In genomic region chr2:58428286-58428552, GRCh38 we compare ENCODE assay signal across 8 cellular contexts.
DNase-seq lines count a peak whose midpoint lies in the region; ATAC-seq and TF ChIP-seq lines count a peak whose summit lies in the region.

No MANE protein-coding gene starts in this region.

- H2AFZ ChIP-seq in OCI-LY3 (ENCODE audit: low read depth, low read length), result no peak overlapping the region

- TF ChIP-seq CTCF in OCI-LY3 (IDR thresholded peaks at IDR 0.05; ENCODE audit: low read depth, low read length), result no peak

- H3K9ac ChIP-seq in OCI-LY3 (ENCODE audit: low read length), result peak overlapping the region; percentile 47
- H3K9ac ChIP-seq in rectal smooth muscle tissue (ENCODE audit: low read length), result no peak overlapping the region

- no peaks in the 10 kb centered on the region for H3K79me2 ChIP-seq in OCI-LY3 (ENCODE audit: low read length)

- H3K27me3 ChIP-seq in OCI-LY3 (ENCODE audit: low read depth, low read length) (no peaks in the 10 kb centered on the region; the same call in 1 of the 2 replicates), rectal smooth muscle tissue (ENCODE audit: control insufficient read depth, insufficient read depth, low read length) (no peaks in the 10 kb centered on the region)

- H3K36me3 ChIP-seq in OCI-LY3 (replicated peaks; ENCODE audit: low read depth, low read length), result no peaks in the 10 kb centered on the region
- H3K36me3 ChIP-seq in rectal smooth muscle tissue (ENCODE audit: control insufficient read depth, insufficient read depth, low read length), result no peaks in the 10 kb centered on the region

- H3K4me1 ChIP-seq in OCI-LY3 (ENCODE audit: low read length) (no peaks in the 10 kb centered on the region), rectal smooth muscle tissue (ENCODE audit: control insufficient read depth, insufficient read depth, low read length) (no peaks in the 10 kb centered on the region)

- H3K4me3 ChIP-seq in OCI-LY3 (ENCODE audit: low read length) (peak overlapping the region; percentile 74), rectal smooth muscle tissue (ENCODE audit: low read length) (peak overlapping the region; percentile 58)

- peak; percentile 55 for ATAC-seq in HG02759 (IDR thresholded peaks at IDR 0.05; ENCODE audit: unreplicated experiment)

- no peak overlapping the region for H3K27ac ChIP-seq in OCI-LY3 (ENCODE audit: low read length)
- no peak overlapping the region for H3K27ac ChIP-seq in rectal smooth muscle tissue (ENCODE audit: low read depth, low read length)

- no peaks in the 10 kb centered on the region for H3K9me3 ChIP-seq in OCI-LY3 (ENCODE audit: insufficient read depth, low read length)

- DNase-seq in EL (peak; percentile 26), erythroblast (lab: John Stamatoyannopoulos, UW) (peak; percentile 12 to 26), GM19240 (ENCODE audit: insufficient read length, low spot score) (no peak), AML-193 (lab: John Stamatoyannopoulos, UW) (no peak), mucosa of gallbladder (ENCODE audit: low spot score) (no peak)

- H4K20me1 ChIP-seq in OCI-LY3 (ENCODE audit: insufficient read depth, low read length), result no peaks in the 10 kb centered on the region

- H3K4me2 ChIP-seq in OCI-LY3 (ENCODE audit: low read length), result peak overlapping the region; percentile 59

- TF ChIP-seq POLR2A in erythroblast (IDR thresholded peaks at IDR 0.05; ENCODE audit: low read length), result no peak

Comparison
In these comparisons a context has a peak if more than half of its experiments do, and no peak if none do; other contexts are left out.
1. DNase-seq: peak in EL (single experiment) and erythroblast (2 of 2); none in GM19240 (single experiment), AML-193 (0 of 2) and mucosa of gallbladder (single experiment).